11 cellular contexts compared by ENCODE assay signal in the genomic region with DNA sequence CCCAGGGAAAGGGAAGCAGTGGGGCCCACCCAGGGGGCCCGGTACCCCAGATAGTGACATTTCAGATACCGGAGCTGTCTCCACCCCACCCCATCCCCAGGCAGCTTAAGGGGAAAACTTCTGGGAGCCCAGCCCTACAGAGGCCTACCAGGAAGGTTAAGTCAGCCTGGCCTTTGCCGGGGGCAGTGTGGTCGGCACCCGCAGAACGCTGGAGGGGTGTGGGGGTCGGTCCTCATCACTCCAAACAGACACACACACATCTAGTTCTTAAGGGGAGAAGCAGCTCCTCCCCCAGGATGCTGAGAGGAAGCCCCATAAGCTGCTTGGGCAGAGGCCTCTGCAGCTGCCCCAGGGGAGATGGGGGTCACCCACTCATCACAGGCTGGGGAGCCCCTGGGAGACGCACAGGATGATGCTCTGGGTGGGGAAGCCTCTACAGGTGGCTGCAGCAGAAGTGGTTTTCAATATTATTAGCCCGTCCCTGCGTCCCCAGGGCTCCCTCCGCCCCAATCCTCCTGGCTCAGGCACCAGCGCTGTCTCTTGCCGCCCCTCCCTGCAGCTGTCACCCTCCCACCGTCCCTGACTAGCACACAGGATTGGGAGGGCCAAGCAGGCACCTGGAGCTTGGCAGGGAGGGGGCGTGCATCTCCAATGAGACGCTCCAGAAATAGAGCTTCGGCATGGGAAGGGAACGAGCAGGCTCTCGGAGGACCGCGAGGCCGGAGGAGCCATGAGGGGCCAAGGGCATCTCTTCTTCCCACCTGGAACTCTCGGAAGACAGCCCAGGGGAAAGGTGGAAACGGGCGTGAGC. TPM values are rescaled to one million over a fixed set of nuclear protein-coding genes. Genes with fewer than 3 reads are reported as not detected.
DNase-seq lines count a peak whose midpoint lies in the region; ATAC-seq lines count a peak whose summit lies in the region.
"Had no signal": no experiment of that assay in that cellular context is flagged by ENCODE, and none has a peak within 500 bp of the region (broad histone marks: within the 10 kb centered on the region; RNA-seq: fewer than 3 reads in every experiment).

No MANE protein-coding gene starts in this region.

- no peaks in the 10 kb centered on the region for H3K9me3 ChIP-seq in CD4-positive, CD25-positive, alpha-beta regulatory T cell (ENCODE audit: control insufficient read depth in 2 of 2, low read length in 2 of 2)

- intact Hi-C loops in head of caudate nucleus (cut with DNase I), result no loop called here

- no peak overlapping the region for H3K27ac ChIP-seq in CD4-positive, CD25-positive, alpha-beta regulatory T cell (ENCODE audit: insufficient read depth, low read length, poor library complexity, severe bottlenecking)

- H3K9me3 Mint-ChIP-seq in CD4-positive, CD25-positive, alpha-beta regulatory T cell, result no peaks in the 10 kb centered on the region

- H3K27me3 Mint-ChIP-seq in CD4-positive, CD25-positive, alpha-beta regulatory T cell, result peaks cover 26% of the 10 kb centered on the region

- DNase-seq in CD4-positive, CD25-positive, alpha-beta regulatory T cell, result no peak
- DNase-seq in NCI-H2171 (lab: John Stamatoyannopoulos, UW), result peak; percentile 82
- peak; percentile 45 to 97 (median 80) for DNase-seq in head of caudate nucleus
- no peak for DNase-seq in NCI-H345 treated with DMSO at 0.1 percent for 48 hours (lab: John Stamatoyannopoulos, UW; ENCODE audit: unreplicated experiment)
- no peak for DNase-seq in activated CD8-positive, alpha-beta memory T cell treated with anti-CD3 and anti-CD28 coated beads, Interleukin-2, amount 50 U/mL, for 4 hours
- no peak for DNase-seq in NCI-H1048 (lab: John Stamatoyannopoulos, UW)
- no peak for DNase-seq in cortex of kidney (lab: John Stamatoyannopoulos, UW)
- DNase-seq: activated CD8-positive, alpha-beta memory T cell treated with anti-CD3 and anti-CD28 coated beads for 24 hours; GDM1 had no signal

- H3K27ac Mint-ChIP-seq in CD4-positive, CD25-positive, alpha-beta regulatory T cell, result no peak overlapping the region

- H3K4me1 Mint-ChIP-seq in CD4-positive, CD25-positive, alpha-beta regulatory T cell, result peaks cover 0 to 15% (median 6%) of the 10 kb centered on the region in 4 donors

- peak; percentile 11 to 25 for ATAC-seq in CD4-positive, CD25-positive, alpha-beta regulatory T cell (ENCODE audit: low read depth in 2 of 2)
- peak; percentile 41 for ATAC-seq in GM21423 (IDR thresholded peaks at IDR 0.05; ENCODE audit: unreplicated experiment)

- no peaks in the 10 kb centered on the region for H3K36me3 ChIP-seq in CD4-positive, CD25-positive, alpha-beta regulatory T cell (ENCODE audit: control insufficient read depth, insufficient read depth, low read length)

- peaks cover 10% of the 10 kb centered on the region for H3K4me1 ChIP-seq in CD4-positive, CD25-positive, alpha-beta regulatory T cell (ENCODE audit: control insufficient read depth, insufficient read depth, low read length, poor library complexity, severe bottlenecking)

- peak overlapping the region in 2 of 4 donors; percentile 80 to 88 for H3K4me3 Mint-ChIP-seq in CD4-positive, CD25-positive, alpha-beta regulatory T cell

- H3K4me3 ChIP-seq in CD4-positive, CD25-positive, alpha-beta regulatory T cell (ENCODE audit: low read depth, low read length), result no peak overlapping the region
- H3K4me3 ChIP-seq: K562 had no signal

- H3K36me3 Mint-ChIP-seq in CD4-positive, CD25-positive, alpha-beta regulatory T cell, result no peaks in the 10 kb centered on the region

- peaks cover 5% of the 10 kb centered on the region for H3K27me3 ChIP-seq in CD4-positive, CD25-positive, alpha-beta regulatory T cell (ENCODE audit: control insufficient read depth, insufficient read depth, low read length)

RNA-seq across cellular contexts. Expression of gene ABR, which starts 1.4 kb away (rescaled TPM):
- 116 TPM for total RNA-seq in CD4-positive, CD25-positive, alpha-beta regulatory T cell
- 10 to 100 TPM; 13.2 to 21.2 (median 17.4) TPM for polyA plus RNA-seq in CD4-positive, CD25-positive, alpha-beta regulatory T cell

Comparison
In these comparisons a context has a peak if more than half of its experiments do, and no peak if none do; other contexts are left out.
1. DNase-seq: peak in NCI-H2171 (single experiment) and head of caudate nucleus (42 of 42); none in CD4-positive, CD25-positive, alpha-beta regulatory T cell (0 of 3), NCI-H345 treated with DMSO at 0.1 percent for 48 hours (single experiment), activated CD8-positive, alpha-beta memory T cell treated with anti-CD3 and anti-CD28 coated beads, Interleukin-2, amount 50 U/mL, for 4 hours (single experiment), NCI-H1048 (single experiment) and cortex of kidney (single experiment).